ENCODE assay signal across 1 cellular context in the genomic region with DNA sequence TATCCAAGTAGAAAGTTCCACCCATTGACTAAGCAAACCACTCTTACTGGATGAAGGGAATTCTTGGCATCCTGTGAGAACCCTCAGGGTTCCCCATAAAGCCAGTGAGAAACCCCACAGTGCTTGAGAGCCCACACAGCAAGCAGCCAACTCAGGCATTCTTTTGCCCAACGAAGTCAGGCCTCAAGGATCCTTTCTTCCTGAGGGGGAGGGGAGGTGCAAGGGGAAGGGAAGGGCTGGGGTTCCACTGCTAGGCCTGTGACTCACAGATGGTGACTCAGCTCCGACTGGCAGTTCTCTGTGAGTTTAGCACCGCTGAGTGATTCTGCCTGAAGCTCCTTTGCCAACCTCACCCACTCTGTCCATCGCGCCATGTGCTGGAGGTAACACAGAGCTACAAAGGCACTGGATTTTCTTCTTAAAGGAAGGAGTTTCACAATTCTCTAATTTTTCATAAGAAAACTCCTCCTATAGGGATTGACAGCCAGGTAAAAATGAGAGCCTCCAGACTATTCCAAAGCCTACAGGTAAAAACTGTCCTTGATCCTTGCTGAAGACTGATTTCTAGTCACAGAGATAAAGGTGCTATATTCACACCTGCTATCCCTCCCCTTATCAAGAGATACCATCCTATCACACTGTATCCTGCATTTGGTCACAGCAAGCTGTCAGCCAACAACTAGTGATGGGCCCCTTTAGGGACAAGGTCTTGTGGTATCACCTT.
TF ChIP-seq lines count a peak whose summit lies in the region.

No MANE protein-coding gene starts in this region.

TF ChIP-seq in WTC11, 78 proteins besides CTCF, POLR2A, EP300 and RAD21 (continued from another document):
- TF ChIP-seq ARID4B (CRISPR knock-in tag; IDR thresholded peaks at IDR 0.05; ENCODE audit: borderline replicate concordance) (no peak), FOXK1 (CRISPR knock-in tag; IDR thresholded peaks at IDR 0.05) (no peak), ZNF671 (CRISPR knock-in tag; IDR thresholded peaks at IDR 0.05) (0 out of 2 replicates have a peak, but pooled peaks have one; percentile 56), ZNF281 (CRISPR knock-in tag; IDR thresholded peaks at IDR 0.05) (peak; percentile 66; the same call in 1 of the 2 replicates), HMGXB4 (CRISPR knock-in tag; IDR thresholded peaks at IDR 0.05) (no peak), OVOL2 (CRISPR knock-in tag; IDR thresholded peaks at IDR 0.05; ENCODE audit: borderline replicate concordance) (no peak), ZNF423 (CRISPR knock-in tag; IDR thresholded peaks at IDR 0.05) (peak; percentile 74), RORB (CRISPR knock-in tag; IDR thresholded peaks at IDR 0.05) (no peak), TEAD1 (CRISPR knock-in tag; IDR thresholded peaks at IDR 0.05) (peak; percentile 74; the same call in 1 of the 2 replicates), ZNF317 (CRISPR knock-in tag; IDR thresholded peaks at IDR 0.05; ENCODE audit: borderline replicate concordance, low read depth) (no peak), GRHL2 (CRISPR knock-in tag; IDR thresholded peaks at IDR 0.05; ENCODE audit: insufficient replicate concordance, severe bottlenecking) (no peak), ZNF121 (CRISPR knock-in tag; IDR thresholded peaks at IDR 0.05) (no peak), ATF2 (CRISPR knock-in tag; IDR thresholded peaks at IDR 0.05; ENCODE audit: borderline replicate concordance, low read depth) (no peak), CDX4 (CRISPR knock-in tag; IDR thresholded peaks at IDR 0.05; ENCODE audit: borderline replicate concordance) (no peak)
- TF ChIP-seq, protein P1, sequence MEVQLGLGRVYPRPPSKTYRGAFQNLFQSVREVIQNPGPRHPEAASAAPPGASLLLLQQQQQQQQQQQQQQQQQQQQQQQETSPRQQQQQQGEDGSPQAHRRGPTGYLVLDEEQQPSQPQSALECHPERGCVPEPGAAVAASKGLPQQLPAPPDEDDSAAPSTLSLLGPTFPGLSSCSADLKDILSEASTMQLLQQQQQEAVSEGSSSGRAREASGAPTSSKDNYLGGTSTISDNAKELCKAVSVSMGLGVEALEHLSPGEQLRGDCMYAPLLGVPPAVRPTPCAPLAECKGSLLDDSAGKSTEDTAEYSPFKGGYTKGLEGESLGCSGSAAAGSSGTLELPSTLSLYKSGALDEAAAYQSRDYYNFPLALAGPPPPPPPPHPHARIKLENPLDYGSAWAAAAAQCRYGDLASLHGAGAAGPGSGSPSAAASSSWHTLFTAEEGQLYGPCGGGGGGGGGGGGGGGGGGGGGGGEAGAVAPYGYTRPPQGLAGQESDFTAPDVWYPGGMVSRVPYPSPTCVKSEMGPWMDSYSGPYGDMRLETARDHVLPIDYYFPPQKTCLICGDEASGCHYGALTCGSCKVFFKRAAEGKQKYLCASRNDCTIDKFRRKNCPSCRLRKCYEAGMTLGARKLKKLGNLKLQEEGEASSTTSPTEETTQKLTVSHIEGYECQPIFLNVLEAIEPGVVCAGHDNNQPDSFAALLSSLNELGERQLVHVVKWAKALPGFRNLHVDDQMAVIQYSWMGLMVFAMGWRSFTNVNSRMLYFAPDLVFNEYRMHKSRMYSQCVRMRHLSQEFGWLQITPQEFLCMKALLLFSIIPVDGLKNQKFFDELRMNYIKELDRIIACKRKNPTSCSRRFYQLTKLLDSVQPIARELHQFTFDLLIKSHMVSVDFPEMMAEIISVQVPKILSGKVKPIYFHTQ (CRISPR knock-in tag; IDR thresholded peaks at IDR 0.05), result no peak
- TF ChIP-seq, protein P2, sequence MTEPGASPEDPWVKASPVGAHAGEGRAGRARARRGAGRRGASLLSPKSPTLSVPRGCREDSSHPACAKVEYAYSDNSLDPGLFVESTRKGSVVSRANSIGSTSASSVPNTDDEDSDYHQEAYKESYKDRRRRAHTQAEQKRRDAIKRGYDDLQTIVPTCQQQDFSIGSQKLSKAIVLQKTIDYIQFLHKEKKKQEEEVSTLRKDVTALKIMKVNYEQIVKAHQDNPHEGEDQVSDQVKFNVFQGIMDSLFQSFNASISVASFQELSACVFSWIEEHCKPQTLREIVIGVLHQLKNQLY (CRISPR knock-in tag; IDR thresholded peaks at IDR 0.05), result no peak
- TF ChIP-seq, protein P3, sequence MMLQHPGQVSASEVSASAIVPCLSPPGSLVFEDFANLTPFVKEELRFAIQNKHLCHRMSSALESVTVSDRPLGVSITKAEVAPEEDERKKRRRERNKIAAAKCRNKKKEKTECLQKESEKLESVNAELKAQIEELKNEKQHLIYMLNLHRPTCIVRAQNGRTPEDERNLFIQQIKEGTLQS (CRISPR knock-in tag; conservative IDR thresholded peaks at IDR 0.05), result no peak
- TF ChIP-seq, protein P4, sequence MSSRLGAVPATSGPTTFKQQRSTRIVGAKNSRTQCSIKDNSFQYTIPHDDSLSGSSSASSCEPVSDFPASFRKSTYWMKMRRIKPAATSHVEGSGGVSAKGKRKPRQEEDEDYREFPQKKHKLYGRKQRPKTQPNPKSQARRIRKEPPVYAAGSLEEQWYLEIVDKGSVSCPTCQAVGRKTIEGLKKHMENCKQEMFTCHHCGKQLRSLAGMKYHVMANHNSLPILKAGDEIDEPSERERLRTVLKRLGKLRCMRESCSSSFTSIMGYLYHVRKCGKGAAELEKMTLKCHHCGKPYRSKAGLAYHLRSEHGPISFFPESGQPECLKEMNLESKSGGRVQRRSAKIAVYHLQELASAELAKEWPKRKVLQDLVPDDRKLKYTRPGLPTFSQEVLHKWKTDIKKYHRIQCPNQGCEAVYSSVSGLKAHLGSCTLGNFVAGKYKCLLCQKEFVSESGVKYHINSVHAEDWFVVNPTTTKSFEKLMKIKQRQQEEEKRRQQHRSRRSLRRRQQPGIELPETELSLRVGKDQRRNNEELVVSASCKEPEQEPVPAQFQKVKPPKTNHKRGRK (CRISPR knock-in tag; IDR thresholded peaks at IDR 0.05; ENCODE audit: borderline replicate concordance), result no peak
- TF ChIP-seq, protein P5, sequence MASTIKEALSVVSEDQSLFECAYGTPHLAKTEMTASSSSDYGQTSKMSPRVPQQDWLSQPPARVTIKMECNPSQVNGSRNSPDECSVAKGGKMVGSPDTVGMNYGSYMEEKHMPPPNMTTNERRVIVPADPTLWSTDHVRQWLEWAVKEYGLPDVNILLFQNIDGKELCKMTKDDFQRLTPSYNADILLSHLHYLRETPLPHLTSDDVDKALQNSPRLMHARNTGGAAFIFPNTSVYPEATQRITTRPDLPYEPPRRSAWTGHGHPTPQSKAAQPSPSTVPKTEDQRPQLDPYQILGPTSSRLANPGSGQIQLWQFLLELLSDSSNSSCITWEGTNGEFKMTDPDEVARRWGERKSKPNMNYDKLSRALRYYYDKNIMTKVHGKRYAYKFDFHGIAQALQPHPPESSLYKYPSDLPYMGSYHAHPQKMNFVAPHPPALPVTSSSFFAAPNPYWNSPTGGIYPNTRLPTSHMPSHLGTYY (CRISPR knock-in tag; IDR thresholded peaks at IDR 0.05), result no peak
